14 cellular contexts compared by ENCODE assay signal in genomic region chr3:102114264-102114979, GRCh38.
DNase-seq lines count a peak whose midpoint lies in the region; ATAC-seq, FAIRE-seq and TF ChIP-seq lines count a peak whose summit lies in the region.
"Had no signal": no experiment of that assay in that cellular context is flagged by ENCODE, and none has a peak within 500 bp of the region (broad histone marks: within the 10 kb centered on the region; RNA-seq: fewer than 3 reads in every experiment).

No MANE protein-coding gene starts in this region.

- H3K4me1 Mint-ChIP-seq in CD4-positive, alpha-beta T cell (ENCODE audit: low read depth) = peaks cover 57% of the 10 kb centered on the region
- H3K4me1 Mint-ChIP-seq in T-helper 2 cell treated with Interferon-gamma antibody and Interleukin-4, amounts not matched to agents 5 μg/mL and 100 μg/mL, for 36 hours (ENCODE audit: low read depth) = peaks cover 37% of the 10 kb centered on the region
- H3K4me1 Mint-ChIP-seq in activated naive CD4-positive, alpha-beta T cell treated with anti-CD3 and anti-CD28 coated beads, Interleukin-2, amount 50 U/mL, for 24 hours = peaks cover 61% of the 10 kb centered on the region

- no peaks in the 10 kb centered on the region for H3K27me3 Mint-ChIP-seq in CD4-positive, alpha-beta T cell
- H3K27me3 Mint-ChIP-seq in T-helper 2 cell treated with Interferon-gamma antibody and Interleukin-4, amounts not matched to agents 5 μg/mL and 100 μg/mL, for 36 hours (ENCODE audit: low read depth) = no peaks in the 10 kb centered on the region
- no peaks in the 10 kb centered on the region for H3K27me3 Mint-ChIP-seq in activated naive CD4-positive, alpha-beta T cell treated with anti-CD3 and anti-CD28 coated beads, Interleukin-2, amount 50 U/mL, for 24 hours

- no peaks in the 10 kb centered on the region for H3K9me3 ChIP-seq in CD4-positive, alpha-beta T cell (ENCODE audit: control insufficient read depth, low read length)
- H3K9me3 ChIP-seq in small intestine (ENCODE audit: control insufficient read depth, low read depth) = no peaks in the 10 kb centered on the region
- no peaks in the 10 kb centered on the region for H3K9me3 ChIP-seq in upper lobe of right lung

- DNase-seq in CD4-positive, alpha-beta T cell = peak in 8 of 10 experiments; percentile 6 to 66 (median 39)
- peak; percentile 71 for DNase-seq in T-helper 2 cell treated with Interferon-gamma antibody and Interleukin-4, amounts not matched to agents 5 μg/mL and 100 μg/mL, for 36 hours (ENCODE audit: low spot score)
- peak; percentile 63 for DNase-seq in small intestine
- DNase-seq in upper lobe of right lung = no peak
- DNase-seq: GM23248, NCI-H1694, NCI-H82, nucleus accumbens had no signal

- intact Hi-C loops in CD4-positive, alpha-beta T cell (cut with DNase I, micrococcal nuclease) = loop anchor here in 1 of 2 experiments (1.0 to 10.0 kb wide), 5 partner anchors 37 to 264 kb away; no protein-coding TSS in a partner anchor
- intact Hi-C loops in upper lobe of right lung (cut with DNase I) = no loop called here

- no peaks in the 10 kb centered on the region for H3K36me3 Mint-ChIP-seq in CD4-positive, alpha-beta T cell (ENCODE audit: low read depth)
- H3K36me3 Mint-ChIP-seq in T-helper 2 cell treated with Interferon-gamma antibody and Interleukin-4, amounts not matched to agents 5 μg/mL and 100 μg/mL, for 36 hours (ENCODE audit: low read depth) = peaks cover 11% of the 10 kb centered on the region
- peaks cover 3% of the 10 kb centered on the region for H3K36me3 Mint-ChIP-seq in activated naive CD4-positive, alpha-beta T cell treated with anti-CD3 and anti-CD28 coated beads, Interleukin-2, amount 50 U/mL, for 24 hours

- peak overlapping the region; percentile 88 for H3K27ac Mint-ChIP-seq in CD4-positive, alpha-beta T cell
- peak overlapping the region; percentile 70 for H3K27ac Mint-ChIP-seq in T-helper 2 cell treated with Interferon-gamma antibody and Interleukin-4, amounts not matched to agents 5 μg/mL and 100 μg/mL, for 36 hours
- H3K27ac Mint-ChIP-seq in activated naive CD4-positive, alpha-beta T cell treated with anti-CD3 and anti-CD28 coated beads, Interleukin-2, amount 50 U/mL, for 24 hours = peak overlapping the region; percentile 89

- CTCF ChIA-PET in CD4-positive, alpha-beta T cell (lab: Charles Lee) = interaction anchor here (0.8 kb wide), 1 partner anchor 114 kb away, joined by 3 read pairs; no protein-coding TSS in a partner anchor

- H3K36me3 ChIP-seq in small intestine (ENCODE audit: control insufficient read depth in 2 of 2, insufficient read depth in 2 of 2, low read length in 2 of 2) (no peaks in the 10 kb centered on the region), upper lobe of right lung (no peaks in the 10 kb centered on the region)
- H3K36me3 ChIP-seq: BLaER1 treated with 17β-estradiol and CSF1 and Interleukin-3, amounts not matched to agents 10 nM and 100 nM had no signal

- H3K27ac ChIP-seq in CD4-positive, alpha-beta T cell (ENCODE audit: low read depth, low read length) = peak overlapping the region; percentile 54
- H3K27ac ChIP-seq in small intestine (ENCODE audit: low read depth in 1 of 2, low read length in 1 of 2) (peak overlapping the region in 1 of 2 donors; percentile 69), upper lobe of right lung (no peak overlapping the region)
- H3K27ac ChIP-seq: BLaER1 treated with 17β-estradiol and CSF1 and Interleukin-3, amounts not matched to agents 10 nM and 100 nM; GM23248 had no signal

- H3K4me3 Mint-ChIP-seq in CD4-positive, alpha-beta T cell = peak overlapping the region; percentile 8
- peak overlapping the region; percentile 30 for H3K4me3 Mint-ChIP-seq in T-helper 2 cell treated with Interferon-gamma antibody and Interleukin-4, amounts not matched to agents 5 μg/mL and 100 μg/mL, for 36 hours
- H3K4me3 Mint-ChIP-seq in activated naive CD4-positive, alpha-beta T cell treated with anti-CD3 and anti-CD28 coated beads, Interleukin-2, amount 50 U/mL, for 24 hours = peak overlapping the region; percentile 60

- H3K4me1 ChIP-seq in small intestine (ENCODE audit: control insufficient read depth in 2 of 2, insufficient read depth in 1 of 2, low read depth in 1 of 2, low read length in 1 of 2) (no peaks in the 10 kb centered on the region), upper lobe of right lung (no peaks in the 10 kb centered on the region)

- H3K9me3 Mint-ChIP-seq in CD4-positive, alpha-beta T cell = peaks cover 2% of the 10 kb centered on the region
- H3K9me3 Mint-ChIP-seq in T-helper 2 cell treated with Interferon-gamma antibody and Interleukin-4, amounts not matched to agents 5 μg/mL and 100 μg/mL, for 36 hours = peaks cover 38% of the 10 kb centered on the region
- peaks cover 5% of the 10 kb centered on the region for H3K9me3 Mint-ChIP-seq in activated naive CD4-positive, alpha-beta T cell treated with anti-CD3 and anti-CD28 coated beads, Interleukin-2, amount 50 U/mL, for 24 hours

- WGBS in small intestine, 3 donors = 59 to 89% (median 75%) methylated on average over 7 of the region's 7 CpGs

- H3K27me3 ChIP-seq in CD4-positive, alpha-beta T cell (ENCODE audit: control insufficient read depth, insufficient read depth, low read length) = no peaks in the 10 kb centered on the region
- H3K27me3 ChIP-seq in small intestine (ENCODE audit: control insufficient read depth in 2 of 2, insufficient read depth in 2 of 2, low read length in 2 of 2) (no peaks in the 10 kb centered on the region), upper lobe of right lung (no peaks in the 10 kb centered on the region)
- H3K27me3 ChIP-seq: BLaER1 treated with 17β-estradiol and CSF1 and Interleukin-3, amounts not matched to agents 10 nM and 100 nM had no signal

- no peak for FAIRE-seq in small intestine (lab: Jason Lieb, UNC)
- FAIRE-seq: colon had no signal

- no peak for TF ChIP-seq CTCF in CD4-positive, alpha-beta T cell (IDR thresholded peaks at IDR 0.05)
- TF ChIP-seq CTCF in upper lobe of right lung (IDR thresholded peaks at IDR 0.05) = no peak

- POLR2A ChIA-PET in CD4-positive, alpha-beta T cell (lab: Charles Lee) = interaction anchor here (0.8 to 3.5 kb wide), 13 partner anchors 16 to 311 kb away, joined by 3 to 24 read pairs (median 3); partner anchors contain the start of gene NFKBIZ

- ATAC-seq in CD4-positive, alpha-beta T cell (ENCODE audit: poor library complexity) = peak; percentile 96
- no peak for ATAC-seq in GM18907 (IDR thresholded peaks at IDR 0.05; ENCODE audit: unreplicated experiment)
- ATAC-seq in upper lobe of right lung = no peak
- ATAC-seq in GM21576 (IDR thresholded peaks at IDR 0.05; ENCODE audit: unreplicated experiment) = no peak
- no peak for ATAC-seq in HG02840 (IDR thresholded peaks at IDR 0.05; ENCODE audit: low FRiP score, unreplicated experiment)

- H3K4me3 ChIP-seq in small intestine (ENCODE audit: low read depth in 1 of 2, low read length in 2 of 2) (no peak overlapping the region), upper lobe of right lung (no peak overlapping the region)
- H3K4me3 ChIP-seq: BLaER1 treated with 17β-estradiol and CSF1 and Interleukin-3, amounts not matched to agents 10 nM and 100 nM; GM23248 had no signal

Comparison
In these comparisons a context has a peak if more than half of its experiments do, and no peak if none do; other contexts are left out.
1. H3K4me3 Mint-ChIP-seq: peak in every context shown above with its lines; median percentile 60 in activated naive CD4-positive, alpha-beta T cell treated with anti-CD3 and anti-CD28 coated beads, Interleukin-2, amount 50 U/mL, for 24 hours; 30 in T-helper 2 cell treated with Interferon-gamma antibody and Interleukin-4, amounts not matched to agents 5 μg/mL and 100 μg/mL, for 36 hours; 8 in CD4-positive, alpha-beta T cell.